Comparison of ENCODE assay signal across 18 cellular contexts in genomic region chr15:67180035-67180434, GRCh38.
A peak's percentile ranks its signal among the peaks of the same experiment; 100 is the strongest.
DNase-seq lines count a peak whose midpoint lies in the region; ATAC-seq, FAIRE-seq and TF ChIP-seq lines count a peak whose summit lies in the region.
"Had no signal": no experiment of that assay in that cellular context is flagged by ENCODE, and none has a peak within 500 bp of the region (broad histone marks: within the 10 kb centered on the region; RNA-seq: fewer than 3 reads in every experiment).

No MANE protein-coding gene starts in this region.

- H2AFZ ChIP-seq in K562 (ENCODE audit: low read depth, low read length), result no peak overlapping the region
- no peak overlapping the region for H2AFZ ChIP-seq in trophoblast cell (ENCODE audit: insufficient read depth, low read length, poor library complexity)

- TF ChIP-seq CTCF in K562 (IDR thresholded peaks at IDR 0.05 in 2 of 3, conservative IDR thresholded peaks at IDR 0.05 in 1 of 3; ENCODE audit: insufficient read depth in 2 of 3, low read depth in 1 of 3, low read length in 3 of 3), result no peak

- H3K79me1 ChIP-seq in trophoblast cell (ENCODE audit: low read length), result peaks cover 29% of the 10 kb centered on the region

- peak overlapping the region; percentile 27 for H2AK5ac ChIP-seq in trophoblast cell (ENCODE audit: low read length)

- intact Hi-C loops in CD4-positive, alpha-beta memory T cell (cut with micrococcal nuclease), result loop anchor here (5.0 kb wide), 1 partner anchor 113 kb away; the partner anchor contains the start of gene SMAD3
- intact Hi-C loops in K562 (cut with micrococcal nuclease), result no loop called here

- H4K12ac ChIP-seq in trophoblast cell (ENCODE audit: low read depth, low read length), result no peak overlapping the region

- no peak for TF ChIP-seq POLR2A in K562 (conservative IDR thresholded peaks at IDR 0.05)

- peaks cover 53% of the 10 kb centered on the region for H3K36me3 Mint-ChIP-seq in T-helper 1 cell treated with Interleukin-12 subunit alpha and Interleukin-12 subunit beta and Interleukin-4 antibody, amounts not matched to agents 30 μg/mL and 1 μg/mL, for 36 hours (ENCODE audit: low read depth)
- peaks cover 26 to 66% of the 10 kb centered on the region in 2 donors for H3K36me3 Mint-ChIP-seq in CD4-positive, alpha-beta memory T cell

- no peak overlapping the region for H3K4ac ChIP-seq in trophoblast cell (ENCODE audit: low read depth, low read length)

- peak overlapping the region; percentile 57 for H3K27ac Mint-ChIP-seq in T-helper 1 cell treated with Interleukin-12 subunit alpha and Interleukin-12 subunit beta and Interleukin-4 antibody, amounts not matched to agents 30 μg/mL and 1 μg/mL, for 36 hours
- peak overlapping the region in 4 of 7 donors; percentile 7 to 88 (median 39) for H3K27ac Mint-ChIP-seq in CD4-positive, alpha-beta memory T cell

- H4K91ac ChIP-seq in trophoblast cell (ENCODE audit: low read depth, low read length), result peak overlapping the region; percentile 25

- no peaks in the 10 kb centered on the region for H3K27me3 Mint-ChIP-seq in T-helper 1 cell treated with Interleukin-12 subunit alpha and Interleukin-12 subunit beta and Interleukin-4 antibody, amounts not matched to agents 30 μg/mL and 1 μg/mL, for 36 hours (ENCODE audit: low read depth)
- H3K27me3 Mint-ChIP-seq in CD4-positive, alpha-beta memory T cell, result no peaks in the 10 kb centered on the region

- peaks cover 5% of the 10 kb centered on the region for H3K9me1 ChIP-seq in K562 (ENCODE audit: control insufficient read depth, insufficient read depth, low read length)

- H3K27ac ChIP-seq in CD4-positive, alpha-beta memory T cell (ENCODE audit: low read depth, low read length), result no peak overlapping the region
- no peak overlapping the region for H3K27ac ChIP-seq in K562 (ENCODE audit: extremely low read depth, low read depth, low read length)
- H3K27ac ChIP-seq in trophoblast cell (ENCODE audit: low read depth, low read length), result no peak overlapping the region
- H3K27ac ChIP-seq: 22Rv1, SK-N-MC, testis had no signal

- no peak for TF ChIP-seq RAD21 in K562 (CRISPR knock-in tag; conservative IDR thresholded peaks at IDR 0.05 in 1 of 2, IDR thresholded peaks at IDR 0.05 in 1 of 2)

- H3K4me3 Mint-ChIP-seq in T-helper 1 cell treated with Interleukin-12 subunit alpha and Interleukin-12 subunit beta and Interleukin-4 antibody, amounts not matched to agents 30 μg/mL and 1 μg/mL, for 36 hours, result no peak overlapping the region
- H3K4me3 Mint-ChIP-seq in CD4-positive, alpha-beta memory T cell, result no peak overlapping the region

- H3K36me3 ChIP-seq in CD4-positive, alpha-beta memory T cell (ENCODE audit: insufficient read depth, low read length), result peaks cover 48% of the 10 kb centered on the region
- peaks cover 47% of the 10 kb centered on the region; the same call in 2 of the 3 replicates for H3K36me3 ChIP-seq in K562 (ENCODE audit: control insufficient read depth, insufficient read depth, low read length)
- peaks cover 36 to 40% of the 10 kb centered on the region in 2 experiments for H3K36me3 ChIP-seq in trophoblast cell (ENCODE audit: control insufficient read depth in 1 of 2, insufficient read depth in 2 of 2, low read length in 2 of 2)

- peak overlapping the region; percentile 9 for H2BK12ac ChIP-seq in trophoblast cell (ENCODE audit: low read length)

- H3K4me2 ChIP-seq in K562 (ENCODE audit: insufficient read depth, low read length) (no peak overlapping the region), trophoblast cell (ENCODE audit: low read length) (no peak overlapping the region)

- H3K18ac ChIP-seq in trophoblast cell (ENCODE audit: low read length), result peak overlapping the region; percentile 49

- no peak overlapping the region for H4K8ac ChIP-seq in trophoblast cell (ENCODE audit: low read depth, low read length)

- CTCF ChIA-PET in CD4-positive, alpha-beta memory T cell (lab: Charles Lee; ENCODE audit: partially characterized antibody), result no interaction called here
- CTCF ChIA-PET in K562 (lab: Yijun Ruan, JAX; ENCODE audit: low intra/inter-chr PET ratio), result interaction anchor here (0.7 kb wide), 1 partner anchor 234 kb away, joined by 3 read pairs; no protein-coding TSS in a partner anchor

- H3K4me1 Mint-ChIP-seq in T-helper 1 cell treated with Interleukin-12 subunit alpha and Interleukin-12 subunit beta and Interleukin-4 antibody, amounts not matched to agents 30 μg/mL and 1 μg/mL, for 36 hours (ENCODE audit: low read depth), result peaks cover 31% of the 10 kb centered on the region
- H3K4me1 Mint-ChIP-seq in CD4-positive, alpha-beta memory T cell, result peaks cover 8 to 26% (median 17%) of the 10 kb centered on the region in 4 donors

- BruUV-seq in K562 (replicated peaks; lab: Mats Ljungman, UMichigan), result no TSS peak

- ATAC-seq in K562 (no peak), GM19463 (IDR thresholded peaks at IDR 0.05; ENCODE audit: unreplicated experiment) (no peak)

- no peaks in the 10 kb centered on the region for H3K27me3 ChIP-seq in CD4-positive, alpha-beta memory T cell (ENCODE audit: insufficient read depth, low read length)
- H3K27me3 ChIP-seq in K562 (ENCODE audit: control insufficient read depth in 2 of 2, insufficient read depth in 2 of 2, low read length in 2 of 2) (no peaks in the 10 kb centered on the region), trophoblast cell (ENCODE audit: insufficient read depth, low read length) (no peaks in the 10 kb centered on the region)
- H3K27me3 ChIP-seq: esophagus muscularis mucosa, testis had no signal

- H3K9ac ChIP-seq in K562 (ENCODE audit: insufficient read depth in 1 of 2, low read depth in 2 of 2, low read length in 2 of 2), result peak overlapping the region in 1 of 2 experiments; percentile 42; a peak in 1 of 4 replicates
- H3K9ac ChIP-seq in trophoblast cell (ENCODE audit: low read length), result no peak overlapping the region

- H2BK5ac ChIP-seq in trophoblast cell (ENCODE audit: low read depth, low read length, poor library complexity), result no peak overlapping the region

- no peak overlapping the region for H3K4me3 ChIP-seq in CD4-positive, alpha-beta memory T cell (ENCODE audit: low read length in 2 of 2)
- H3K4me3 ChIP-seq in K562, result no peak overlapping the region
- H3K4me3 ChIP-seq in trophoblast cell (ENCODE audit: low read depth, low read length), result no peak overlapping the region
- H3K4me3 ChIP-seq: esophagus muscularis mucosa, SK-N-MC, testis had no signal

- H4K20me1 ChIP-seq in K562 (replicated peaks; ENCODE audit: control insufficient read depth, insufficient read depth, low read length), result peaks cover 20% of the 10 kb centered on the region; the same call in 1 of the 2 replicates

- H3K9me3 ChIP-seq in CD4-positive, alpha-beta memory T cell (ENCODE audit: control insufficient read depth in 1 of 2, low read length in 2 of 2), result no peaks in the 10 kb centered on the region
- H3K9me3 ChIP-seq in K562 (replicated peaks; ENCODE audit: control insufficient read depth, insufficient read depth, low read depth, low read length) (no peaks in the 10 kb centered on the region), trophoblast cell (ENCODE audit: insufficient read depth, low read depth, low read length) (peaks cover 2% of the 10 kb centered on the region)
- H3K9me3 ChIP-seq: esophagus muscularis mucosa, testis had no signal

- 96% methylated on average over 11 of the region's 11 CpGs for WGBS in K562 (ENCODE audit: insufficient coverage, low coverage, missing lambda C conversion rate)
- WGBS in trophoblast cell (ENCODE audit: extremely low coverage, insufficient coverage, insufficient read length), result no CpG with 5 or more reads among the region's 11 CpGs

- peak overlapping the region; percentile 27 for H3K14ac ChIP-seq in trophoblast cell (ENCODE audit: low read length)

- POLR2A ChIA-PET in CD4-positive, alpha-beta memory T cell (lab: Charles Lee; ENCODE audit: partially characterized antibody), result no interaction called here
- POLR2A ChIA-PET in K562 (lab: Yijun Ruan, JAX), result no interaction called here

- H3K79me2 ChIP-seq in K562 (ENCODE audit: control insufficient read depth, insufficient read depth, low read length) (no peaks in the 10 kb centered on the region), trophoblast cell (ENCODE audit: control insufficient read depth, insufficient read depth, low read length, poor library complexity) (peaks cover 3% of the 10 kb centered on the region)

- H3K9me3 Mint-ChIP-seq in T-helper 1 cell treated with Interleukin-12 subunit alpha and Interleukin-12 subunit beta and Interleukin-4 antibody, amounts not matched to agents 30 μg/mL and 1 μg/mL, for 36 hours, result no peaks in the 10 kb centered on the region
- peaks cover 0 to 3% (median 0%) of the 10 kb centered on the region in 8 donors for H3K9me3 Mint-ChIP-seq in CD4-positive, alpha-beta memory T cell

- in situ Hi-C loops in K562 (cut with MboI), result no loop called here

- FAIRE-seq in K562 (lab: Jason Lieb, UNC), result no peak

- DNase-seq in T-helper 1 cell (no peak), K562 (ENCODE audit: extremely low read depth in 1 of 4, low spot score in 3 of 4) (no peak), trophoblast cell (no peak), DMS53 treated with DMSO at 0.1 percent for 48 hours (lab: John Stamatoyannopoulos, UW; ENCODE audit: unreplicated experiment) (no peak)
- no peak for DNase-seq in CD4-positive, alpha-beta memory T cell
- DNase-seq in effector CD4-positive, alpha-beta T cell, result no peak
- DNase-seq: dermis blood vessel endothelial cell; glutamatergic neuron; KBM-7; NCI-H1048; NCI-H2081 treated with DMSO at 0.1 percent for 48 hours; stimulated activated CD4-positive, alpha-beta T cell treated with anti-CD3 and anti-CD28 coated beads, Interleukin-4, amount 100 ng/mL, for 1 hour had no signal

- peaks cover 6% of the 10 kb centered on the region for H3K4me1 ChIP-seq in CD4-positive, alpha-beta memory T cell (ENCODE audit: insufficient read depth, low read length)
- H3K4me1 ChIP-seq in K562 (replicated peaks in 1 of 2; ENCODE audit: control insufficient read depth in 2 of 2, insufficient read depth in 2 of 2, low read length in 2 of 2), result peaks cover 17 to 20% of the 10 kb centered on the region in 2 experiments
- H3K4me1 ChIP-seq in trophoblast cell (ENCODE audit: control insufficient read depth in 1 of 2, insufficient read depth in 2 of 2, low read length in 2 of 2), result peaks cover 34 to 38% of the 10 kb centered on the region in 2 experiments

- H3K23ac ChIP-seq in trophoblast cell (ENCODE audit: low read length), result no peak overlapping the region

- H2BK120ac ChIP-seq in trophoblast cell (ENCODE audit: insufficient read depth, low read length, poor library complexity), result no peak overlapping the region

- TF ChIP-seq EP300 in K562 (IDR thresholded peaks at IDR 0.05; ENCODE audit: low read length), result no peak

TF ChIP-seq in K562, 482 proteins besides CTCF, POLR2A, EP300 and RAD21:
- TF ChIP-seq POLR2G (IDR thresholded peaks at IDR 0.05; ENCODE audit: low read depth, low read length), result 0 out of 2 replicates have a peak, but pooled peaks have one; percentile 14
- no peak for TF ChIP-seq PHTF2 (CRISPR knock-in tag; IDR thresholded peaks at IDR 0.05)
